1 cellular context compared by ENCODE assay signal in genomic region chr17:69723316-69723715, GRCh38.
TF ChIP-seq lines count a peak whose summit lies in the region.

No MANE protein-coding gene starts in this region.

TF ChIP-seq in IMR-90, 13 proteins besides CTCF, POLR2A, EP300 and RAD21 (continued from another document):
- TF ChIP-seq MAZ (IDR thresholded peaks at IDR 0.05; ENCODE audit: borderline replicate concordance, low read depth, low read length) (no peak), CEBPB (IDR thresholded peaks at IDR 0.05; ENCODE audit: low read depth, low read length) (no peak), MXI1 (IDR thresholded peaks at IDR 0.05; ENCODE audit: borderline replicate concordance, low read depth, low read length) (no peak), NFE2L2 (IDR thresholded peaks at IDR 0.05; ENCODE audit: low read depth, low read length) (no peak), MAFK (IDR thresholded peaks at IDR 0.05; ENCODE audit: low read depth, low read length) (no peak), CHD1 (IDR thresholded peaks at IDR 0.05; ENCODE audit: low read depth, low read length) (no peak), SMC3 (IDR thresholded peaks at IDR 0.05; ENCODE audit: low read depth, low read length) (no peak), ELK1 (IDR thresholded peaks at IDR 0.05; ENCODE audit: borderline replicate concordance, low read depth, low read length) (no peak), FOS (IDR thresholded peaks at IDR 0.05; ENCODE audit: low read depth, low read length) (no peak)
